Comparison of ENCODE assay signal across 8 cellular contexts in the genomic region with DNA sequence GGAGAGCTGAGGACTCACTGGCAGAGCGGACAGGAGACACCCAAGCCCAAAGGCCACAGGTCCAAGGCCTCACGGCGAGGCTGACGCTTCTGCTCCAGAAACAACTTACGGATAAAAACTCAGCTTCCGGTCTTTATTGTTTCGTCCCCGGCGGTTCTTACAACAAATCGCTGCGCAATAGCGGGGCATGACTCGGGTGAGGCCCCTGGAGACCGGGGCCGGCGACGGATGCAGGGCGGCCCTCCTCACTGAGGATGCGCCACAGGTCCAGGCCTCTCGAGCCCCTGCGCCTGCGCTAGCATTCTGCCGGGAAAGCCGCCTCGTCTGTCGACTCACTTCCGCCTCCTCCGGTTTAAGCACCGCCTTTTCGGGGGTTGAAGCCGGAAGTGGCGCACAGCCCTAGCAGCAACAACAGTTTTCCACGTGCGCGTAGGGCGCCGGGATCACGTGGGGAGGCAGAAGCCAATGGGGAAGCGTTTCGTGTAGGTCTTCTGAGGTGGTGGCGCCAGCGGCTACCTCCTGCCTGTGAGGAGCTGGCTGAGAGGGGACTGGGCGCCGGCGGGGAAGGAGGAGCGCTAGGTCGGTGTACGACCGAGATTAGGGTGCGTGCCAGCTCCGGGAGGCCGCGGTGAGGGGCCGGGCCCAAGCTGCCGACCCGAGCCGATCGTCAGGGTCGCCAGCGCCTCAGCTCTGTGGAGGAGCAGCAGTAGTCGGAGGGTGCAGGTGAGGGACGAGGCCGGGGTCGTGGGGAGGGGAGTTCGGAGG. TPM values are rescaled to one million over a fixed set of nuclear protein-coding genes. Genes with fewer than 3 reads are reported as not detected.
DNase-seq lines count a peak whose midpoint lies in the region; ATAC-seq, FAIRE-seq and TF ChIP-seq lines count a peak whose summit lies in the region.

TSS of gene DNAJB9 (plus strand) at position 494 of the 765 bp plus-strand sequence. CDS start 1,853 bp downstream, outside the sequence.
TSS of gene THAP5 (minus strand) at position 326 of the 765 bp plus-strand sequence. CDS start at position 189, 137 bp downstream.

- DNase-seq in GM12865 (ENCODE audit: low read depth) (peak; percentile 100), NCI-H1417 treated with DMSO at 0.1 percent for 48 hours (lab: John Stamatoyannopoulos, UW) (peak; percentile 99), SW480 (ENCODE audit: low spot score) (peak; percentile 99), adipocyte (ENCODE audit: low read depth) (peak; percentile 100), Right ventricle myocardium superior (peak; percentile 99), pancreas (peak; percentile 95 to 99 (median 99)), tibial artery (peak; percentile 99 to 100)

- intact Hi-C loops in Right ventricle myocardium superior (cut with DNase I) (loop anchor here (5.0 kb wide), 1 partner anchor 42 kb away; the partner anchor contains the start of gene PNPLA8), pancreas (cut with DNase I) (no loop called here), tibial artery (cut with DNase I; ENCODE audit: low total_unique reads) (loop anchor here (2.0 kb wide), 1 partner anchor 43 kb away; the partner anchor contains the start of gene PNPLA8)

- H3K9ac ChIP-seq in adipocyte (ENCODE audit: low read length) = peak within 1 kb of the TSS; percentile 97

- H3K4me1 ChIP-seq in adipocyte (ENCODE audit: control insufficient read depth, insufficient read depth, low read length) = peaks cover 39% of the 10 kb centered on the region
- H3K4me1 ChIP-seq in pancreas = peaks cover 9 to 34% (median 28%) of the 10 kb centered on the region in 3 donors
- peaks cover 0 to 36% (median 9%) of the 10 kb centered on the region in 4 donors for H3K4me1 ChIP-seq in tibial artery

- peak within 1 kb of the TSS; percentile 93 to 96 (median 96) for H3K27ac ChIP-seq in pancreas
- peak within 1 kb of the TSS; percentile 96 to 97 for H3K27ac ChIP-seq in tibial artery

- no peak for TF ChIP-seq CTCF in GM12865 (IDR thresholded peaks at IDR 0.05; ENCODE audit: insufficient read depth, low read depth, low read length, missing control alignments)
- no peak for TF ChIP-seq CTCF in pancreas (IDR thresholded peaks at IDR 0.05)
- no peak for TF ChIP-seq CTCF in tibial artery (IDR thresholded peaks at IDR 0.05)

- H3K4me3 ChIP-seq in GM12865 (ENCODE audit: low read depth, low read length) = peak within 1 kb of the TSS; percentile 77
- H3K4me3 ChIP-seq in adipocyte (ENCODE audit: low read length) = peak within 1 kb of the TSS; percentile 92
- H3K4me3 ChIP-seq in pancreas = peak within 1 kb of the TSS; percentile 60 to 89 (median 72)
- H3K4me3 ChIP-seq in tibial artery = peak within 1 kb of the TSS; percentile 66 to 90

- peaks cover 26% of the 10 kb centered on the region for H3K36me3 ChIP-seq in adipocyte (ENCODE audit: control insufficient read depth, insufficient read depth, low read length, severe bottlenecking)
- H3K36me3 ChIP-seq in pancreas = peaks cover 4 to 10% (median 8%) of the 10 kb centered on the region in 3 donors
- peaks cover 23 to 32% (median 31%) of the 10 kb centered on the region in 3 donors for H3K36me3 ChIP-seq in tibial artery

- H3K9me3 ChIP-seq in adipocyte (ENCODE audit: control insufficient read depth, low read length) (no peaks in the 10 kb centered on the region), pancreas (no peaks in the 10 kb centered on the region), tibial artery (no peaks in the 10 kb centered on the region)

- ATAC-seq in HG02763 (IDR thresholded peaks at IDR 0.05; ENCODE audit: unreplicated experiment) = peak; percentile 94
- ATAC-seq in Right ventricle myocardium superior (ENCODE audit: poor library complexity) = peak; percentile 98
- ATAC-seq in pancreas = peak; percentile 91 to 96 (median 93)

- no peaks in the 10 kb centered on the region for H3K27me3 ChIP-seq in adipocyte (replicated peaks; ENCODE audit: control insufficient read depth, insufficient read depth, low read length)
- no peaks in the 10 kb centered on the region for H3K27me3 ChIP-seq in pancreas
- no peaks in the 10 kb centered on the region for H3K27me3 ChIP-seq in tibial artery

- FAIRE-seq in pancreas (lab: Jason Lieb, UNC) = peak; percentile 67

- 0% methylated on average over 65 of the region's 65 CpGs for WGBS in pancreas, 2 donors

RNA-seq across cellular contexts. Expression of gene DNAJB9, which starts in this region (rescaled TPM):
- total RNA-seq in Right ventricle myocardium superior (31.3 TPM), pancreas (10 to 100 TPM; 26.4 to 46.4 (median 35.1) TPM)
- 10 to 100 TPM; 10.8 to 37.6 TPM for polyA plus RNA-seq in pancreas

RNA-seq across cellular contexts. Expression of gene THAP5, which starts in this region (rescaled TPM):
- total RNA-seq in Right ventricle myocardium superior (21.1 TPM), pancreas (10 to 100 TPM in 5 of 6 donors, 1 to 10 TPM in 1; 9.1 to 17.4 (median 12.4) TPM)
- 10 to 100 TPM in 1 of 2 donors, 1 to 10 TPM in 1; 6.4 to 10.3 TPM for polyA plus RNA-seq in pancreas

Comparison
In these comparisons a context has a peak if more than half of its experiments do, and no peak if none do; other contexts are left out.
1. Peak in every context shown above with its lines: DNase-seq, ATAC-seq, H3K4me3 ChIP-seq and H3K27ac ChIP-seq.
2. intact Hi-C loops: an anchor here in Right ventricle myocardium superior (5.0 kb wide) and tibial artery (2.0 kb wide); none called in pancreas.